Comparison of ENCODE assay signal across 1 cellular context in the genomic region with DNA sequence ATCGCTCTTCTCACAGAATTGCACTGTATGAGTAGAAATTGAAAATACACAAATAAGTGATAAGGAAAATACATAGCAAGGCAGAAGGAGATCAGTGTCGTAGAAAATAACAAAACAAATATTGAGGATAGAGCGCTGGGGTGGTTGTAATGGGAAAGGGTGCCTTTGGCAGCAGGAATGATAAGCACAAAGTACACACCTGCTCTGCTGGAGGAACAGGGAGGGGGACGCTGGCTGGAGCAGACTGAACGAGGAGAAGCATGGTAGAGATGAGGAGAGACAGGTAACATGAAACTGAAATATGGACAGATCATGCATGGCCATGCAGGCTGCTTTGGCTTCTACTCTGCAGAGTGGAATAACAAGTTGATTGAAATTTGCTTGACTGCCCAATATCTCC.
TF ChIP-seq lines count a peak whose summit lies in the region.

No MANE protein-coding gene starts in this region.

TF ChIP-seq in GM23338, 12 proteins besides CTCF, POLR2A, EP300 and RAD21 (continued from another document):
- TF ChIP-seq, protein P1, sequence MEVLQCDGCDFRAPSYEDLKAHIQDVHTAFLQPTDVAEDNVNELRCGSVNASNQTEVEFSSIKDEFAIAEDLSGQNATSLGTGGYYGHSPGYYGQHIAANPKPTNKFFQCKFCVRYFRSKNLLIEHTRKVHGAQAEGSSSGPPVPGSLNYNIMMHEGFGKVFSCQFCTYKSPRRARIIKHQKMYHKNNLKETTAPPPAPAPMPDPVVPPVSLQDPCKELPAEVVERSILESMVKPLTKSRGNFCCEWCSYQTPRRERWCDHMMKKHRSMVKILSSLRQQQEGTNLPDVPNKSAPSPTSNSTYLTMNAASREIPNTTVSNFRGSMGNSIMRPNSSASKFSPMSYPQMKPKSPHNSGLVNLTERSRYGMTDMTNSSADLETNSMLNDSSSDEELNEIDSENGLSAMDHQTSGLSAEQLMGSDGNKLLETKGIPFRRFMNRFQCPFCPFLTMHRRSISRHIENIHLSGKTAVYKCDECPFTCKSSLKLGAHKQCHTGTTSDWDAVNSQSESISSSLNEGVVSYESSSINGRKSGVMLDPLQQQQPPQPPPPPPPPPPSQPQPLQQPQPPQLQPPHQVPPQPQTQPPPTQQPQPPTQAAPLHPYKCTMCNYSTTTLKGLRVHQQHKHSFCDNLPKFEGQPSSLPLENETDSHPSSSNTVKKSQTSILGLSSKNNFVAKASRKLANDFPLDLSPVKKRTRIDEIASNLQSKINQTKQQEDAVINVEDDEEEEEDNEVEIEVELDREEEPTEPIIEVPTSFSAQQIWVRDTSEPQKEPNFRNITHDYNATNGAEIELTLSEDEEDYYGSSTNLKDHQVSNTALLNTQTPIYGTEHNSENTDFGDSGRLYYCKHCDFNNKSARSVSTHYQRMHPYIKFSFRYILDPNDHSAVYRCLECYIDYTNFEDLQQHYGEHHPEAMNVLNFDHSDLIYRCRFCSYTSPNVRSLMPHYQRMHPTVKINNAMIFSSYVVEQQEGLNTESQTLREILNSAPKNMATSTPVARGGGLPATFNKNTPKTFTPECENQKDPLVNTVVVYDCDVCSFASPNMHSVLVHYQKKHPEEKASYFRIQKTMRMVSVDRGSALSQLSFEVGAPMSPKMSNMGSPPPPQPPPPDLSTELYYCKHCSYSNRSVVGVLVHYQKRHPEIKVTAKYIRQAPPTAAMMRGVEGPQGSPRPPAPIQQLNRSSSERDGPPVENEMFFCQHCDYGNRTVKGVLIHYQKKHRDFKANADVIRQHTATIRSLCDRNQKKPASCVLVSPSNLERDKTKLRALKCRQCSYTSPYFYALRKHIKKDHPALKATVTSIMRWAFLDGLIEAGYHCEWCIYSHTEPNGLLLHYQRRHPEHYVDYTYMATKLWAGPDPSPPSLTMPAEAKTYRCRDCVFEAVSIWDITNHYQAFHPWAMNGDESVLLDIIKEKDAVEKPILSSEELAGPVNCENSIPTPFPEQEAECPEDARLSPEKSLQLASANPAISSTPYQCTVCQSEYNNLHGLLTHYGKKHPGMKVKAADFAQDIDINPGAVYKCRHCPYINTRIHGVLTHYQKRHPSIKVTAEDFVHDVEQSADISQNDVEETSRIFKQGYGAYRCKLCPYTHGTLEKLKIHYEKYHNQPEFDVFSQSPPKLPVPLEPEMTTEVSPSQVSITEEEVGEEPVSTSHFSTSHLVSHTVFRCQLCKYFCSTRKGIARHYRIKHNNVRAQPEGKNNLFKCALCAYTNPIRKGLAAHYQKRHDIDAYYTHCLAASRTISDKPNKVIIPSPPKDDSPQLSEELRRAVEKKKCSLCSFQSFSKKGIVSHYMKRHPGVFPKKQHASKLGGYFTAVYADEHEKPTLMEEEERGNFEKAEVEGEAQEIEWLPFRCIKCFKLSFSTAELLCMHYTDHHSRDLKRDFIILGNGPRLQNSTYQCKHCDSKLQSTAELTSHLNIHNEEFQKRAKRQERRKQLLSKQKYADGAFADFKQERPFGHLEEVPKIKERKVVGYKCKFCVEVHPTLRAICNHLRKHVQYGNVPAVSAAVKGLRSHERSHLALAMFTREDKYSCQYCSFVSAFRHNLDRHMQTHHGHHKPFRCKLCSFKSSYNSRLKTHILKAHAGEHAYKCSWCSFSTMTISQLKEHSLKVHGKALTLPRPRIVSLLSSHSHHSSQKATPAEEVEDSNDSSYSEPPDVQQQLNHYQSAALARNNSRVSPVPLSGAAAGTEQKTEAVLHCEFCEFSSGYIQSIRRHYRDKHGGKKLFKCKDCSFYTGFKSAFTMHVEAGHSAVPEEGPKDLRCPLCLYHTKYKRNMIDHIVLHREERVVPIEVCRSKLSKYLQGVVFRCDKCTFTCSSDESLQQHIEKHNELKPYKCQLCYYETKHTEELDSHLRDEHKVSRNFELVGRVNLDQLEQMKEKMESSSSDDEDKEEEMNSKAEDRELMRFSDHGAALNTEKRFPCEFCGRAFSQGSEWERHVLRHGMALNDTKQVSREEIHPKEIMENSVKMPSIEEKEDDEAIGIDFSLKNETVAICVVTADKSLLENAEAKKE (CRISPR knock-in tag; IDR thresholded peaks at IDR 0.05) = no peak
- TF ChIP-seq POLR2AphosphoS5 (IDR thresholded peaks at IDR 0.05; ENCODE audit: low read depth) (no peak), NANOG (IDR thresholded peaks at IDR 0.05; ENCODE audit: borderline replicate concordance) (no peak)
